In genomic region chr6:93073811-93074210, GRCh38 we compare ENCODE assay signal across 1 cellular context.
TF ChIP-seq lines count a peak whose summit lies in the region.

No MANE protein-coding gene starts in this region.

TF ChIP-seq in HepG2, 621 proteins besides CTCF, POLR2A, EP300 and RAD21 (continued from another document):
- TF ChIP-seq SKIL (CRISPR knock-in tag; IDR thresholded peaks at IDR 0.05; ENCODE audit: borderline replicate concordance) = no peak
- TF ChIP-seq ZSCAN22 (CRISPR knock-in tag; IDR thresholded peaks at IDR 0.05) = no peak
- no peak for TF ChIP-seq NFE2L1 (CRISPR knock-in tag; IDR thresholded peaks at IDR 0.05; ENCODE audit: borderline replicate concordance)
TF ChIP-seq in HepG2: peak in this region for 2.
